ENCODE assay signal across 9 cellular contexts in the genomic region with DNA sequence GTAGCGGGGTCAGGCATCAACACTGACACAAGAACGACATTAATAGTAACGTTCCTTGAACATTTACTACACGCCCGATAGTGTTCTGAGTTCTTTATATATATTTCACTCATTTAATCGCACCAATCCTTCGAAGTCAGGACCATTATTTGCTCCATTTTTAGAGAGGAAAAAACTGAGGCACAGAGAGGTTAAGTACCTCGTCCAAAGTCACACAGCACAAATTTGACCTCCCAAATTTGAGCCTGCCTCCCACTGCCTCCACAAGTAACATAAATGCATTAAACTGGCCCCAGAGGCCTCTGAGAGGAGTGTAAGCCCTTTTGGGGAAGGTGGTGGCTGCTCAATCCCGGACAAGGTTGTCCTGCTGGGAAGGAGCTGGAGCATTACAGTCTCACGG. TPM values are rescaled to one million over a fixed set of nuclear protein-coding genes. Genes with fewer than 3 reads are reported as not detected.
DNase-seq lines count a peak whose midpoint lies in the region; ATAC-seq and TF ChIP-seq lines count a peak whose summit lies in the region.
"Had no signal": no experiment of that assay in that cellular context is flagged by ENCODE, and none has a peak within 500 bp of the region (broad histone marks: within the 10 kb centered on the region; RNA-seq: fewer than 3 reads in every experiment).

No MANE protein-coding gene starts in this region.

- no peak for TF ChIP-seq CTCF in left lung (IDR thresholded peaks at IDR 0.05)

- CTCF ChIA-PET in activated CD8-positive, alpha-beta memory T cell treated with anti-CD3 and anti-CD28 coated beads, Interleukin-2, amount 10 ng/mL, durations not matched to agents 7 days and 5 days (lab: Charles Lee) = interaction anchor here (1.2 to 22.1 kb wide), 3 partner anchors 9 to 23 kb away, joined by 3 to 405 read pairs (median 4); a partner anchor contains a TSS

- peaks cover 74% of the 10 kb centered on the region for H3K4me1 Mint-ChIP-seq in activated CD8-positive, alpha-beta memory T cell treated with anti-CD3 and anti-CD28 coated beads, Interleukin-2, amount 10 ng/mL, durations not matched to agents 7 days and 5 days
- H3K4me1 Mint-ChIP-seq in activated naive CD8-positive, alpha-beta T cell treated with anti-CD3 and anti-CD28 coated beads for 36 hours = peaks cover 71% of the 10 kb centered on the region

- H3K36me3 ChIP-seq in left lung = peaks cover 0 to 20% of the 10 kb centered on the region in 2 donors
- peaks cover 0 to 8% (median 2%) of the 10 kb centered on the region in 5 donors for H3K36me3 ChIP-seq in subcutaneous abdominal adipose tissue (ENCODE audit: control insufficient read depth in 5 of 5, insufficient read depth in 5 of 5, low read length in 5 of 5)

- peak overlapping the region in 1 of 2 donors; percentile 71 for H3K27ac ChIP-seq in left lung
- no peak overlapping the region for H3K27ac ChIP-seq in subcutaneous abdominal adipose tissue (ENCODE audit: low read depth, low read length)

- H3K9me3 Mint-ChIP-seq in activated CD8-positive, alpha-beta memory T cell treated with anti-CD3 and anti-CD28 coated beads, Interleukin-2, amount 10 ng/mL, durations not matched to agents 7 days and 5 days (ENCODE audit: low read depth) = no peaks in the 10 kb centered on the region
- no peaks in the 10 kb centered on the region for H3K9me3 Mint-ChIP-seq in activated naive CD8-positive, alpha-beta T cell treated with anti-CD3 and anti-CD28 coated beads for 36 hours

- H3K36me3 Mint-ChIP-seq in activated CD8-positive, alpha-beta memory T cell treated with anti-CD3 and anti-CD28 coated beads, Interleukin-2, amount 10 ng/mL, durations not matched to agents 7 days and 5 days = peaks cover 31% of the 10 kb centered on the region
- H3K36me3 Mint-ChIP-seq in activated naive CD8-positive, alpha-beta T cell treated with anti-CD3 and anti-CD28 coated beads for 36 hours = peaks cover 11% of the 10 kb centered on the region

- DNase-seq in activated CD8-positive, alpha-beta memory T cell treated with anti-CD3 and anti-CD28 coated beads, Interleukin-2, amount 10 ng/mL, durations not matched to agents 7 days and 5 days = no peak
- DNase-seq in activated CD8-positive, alpha-beta memory T cell treated with anti-CD3 and anti-CD28 coated beads for 24 hours = no peak
- DNase-seq in activated naive CD8-positive, alpha-beta T cell treated with anti-CD3 and anti-CD28 coated beads for 36 hours = no peak
- DNase-seq in left lung (no peak), NCI-H2171 (lab: John Stamatoyannopoulos, UW) (no peak), NCI-H1436 treated with DMSO at 0.1 percent for 48 hours (lab: John Stamatoyannopoulos, UW) (no peak)

- peak overlapping the region; percentile 74 for H3K4me3 Mint-ChIP-seq in activated CD8-positive, alpha-beta memory T cell treated with anti-CD3 and anti-CD28 coated beads, Interleukin-2, amount 10 ng/mL, durations not matched to agents 7 days and 5 days
- H3K4me3 Mint-ChIP-seq in activated naive CD8-positive, alpha-beta T cell treated with anti-CD3 and anti-CD28 coated beads for 36 hours = peak overlapping the region; percentile 29

- H3K27ac Mint-ChIP-seq in activated CD8-positive, alpha-beta memory T cell treated with anti-CD3 and anti-CD28 coated beads, Interleukin-2, amount 10 ng/mL, durations not matched to agents 7 days and 5 days = no peak overlapping the region
- peak overlapping the region; percentile 20 for H3K27ac Mint-ChIP-seq in activated naive CD8-positive, alpha-beta T cell treated with anti-CD3 and anti-CD28 coated beads for 36 hours

- H3K4me1 ChIP-seq in left lung (peaks cover 13 to 83% of the 10 kb centered on the region in 2 donors), subcutaneous abdominal adipose tissue (ENCODE audit: control insufficient read depth in 5 of 5, insufficient read depth in 5 of 5, low read length in 5 of 5) (peaks cover 0 to 55% (median 31%) of the 10 kb centered on the region in 5 donors)

- no peaks in the 10 kb centered on the region for H3K27me3 Mint-ChIP-seq in activated CD8-positive, alpha-beta memory T cell treated with anti-CD3 and anti-CD28 coated beads, Interleukin-2, amount 10 ng/mL, durations not matched to agents 7 days and 5 days
- H3K27me3 Mint-ChIP-seq in activated naive CD8-positive, alpha-beta T cell treated with anti-CD3 and anti-CD28 coated beads for 36 hours = no peaks in the 10 kb centered on the region

- no peak for ATAC-seq in activated CD8-positive, alpha-beta memory T cell treated with anti-CD3 and anti-CD28 coated beads, Interleukin-2, amount 10 ng/mL, durations not matched to agents 7 days and 5 days
- ATAC-seq in left lung (no peak), GM19395 (IDR thresholded peaks at IDR 0.05; ENCODE audit: unreplicated experiment) (no peak)

- intact Hi-C loops in left lung (cut with DNase I) = no loop called here

- H3K9me3 ChIP-seq in left lung = no peaks in the 10 kb centered on the region
- H3K9me3 ChIP-seq in subcutaneous abdominal adipose tissue (ENCODE audit: control insufficient read depth in 5 of 5, low read length in 5 of 5) = no peaks in the 10 kb centered on the region

- H3K27me3 ChIP-seq in left lung = no peaks in the 10 kb centered on the region
- H3K27me3 ChIP-seq in subcutaneous abdominal adipose tissue (ENCODE audit: control insufficient read depth in 5 of 5, insufficient read depth in 4 of 5, low read length in 5 of 5) = peaks cover 0 to 9% (median 2%) of the 10 kb centered on the region in 5 donors

- H3K4me3 ChIP-seq in left lung (peak overlapping the region; percentile 26 to 45), subcutaneous abdominal adipose tissue (ENCODE audit: low read depth in 1 of 5, low read length in 5 of 5) (peak overlapping the region in 3 of 5 donors; percentile 18 to 63 (median 49))

- H3K9ac ChIP-seq in subcutaneous abdominal adipose tissue (ENCODE audit: low read length in 5 of 5) = no peak overlapping the region

RNA-seq across cellular contexts. Expression of a gene that starts 5.8 kb away (rescaled TPM):
- 10 to 100 TPM; 52.3 to 93.0 TPM for total RNA-seq in activated CD8-positive, alpha-beta memory T cell treated with anti-CD3 and anti-CD28 coated beads, Interleukin-2, amount 10 ng/mL, durations not matched to agents 7 days and 5 days
- total RNA-seq in activated naive CD8-positive, alpha-beta T cell treated with anti-CD3 and anti-CD28 coated beads for 36 hours = 10 to 100 TPM; 38.9 to 41.2 TPM
- 10 to 100 TPM; 14.2 to 28.2 TPM for total RNA-seq in left lung

RNA-seq across cellular contexts. Expression of a gene that starts 12.1 kb away (rescaled TPM):
- 100 to 1,000 TPM; 133 to 140 TPM for total RNA-seq in activated CD8-positive, alpha-beta memory T cell treated with anti-CD3 and anti-CD28 coated beads, Interleukin-2, amount 10 ng/mL, durations not matched to agents 7 days and 5 days
- total RNA-seq in activated naive CD8-positive, alpha-beta T cell treated with anti-CD3 and anti-CD28 coated beads for 36 hours = 10 to 100 TPM; 91.5 to 92.1 TPM
- 100 to 1,000 TPM; 133 to 155 TPM for total RNA-seq in left lung

RNA-seq across cellular contexts. Expression of a gene that starts 20.7 kb away (rescaled TPM):
- under 1 TPM; 0.19 to 0.85 TPM for total RNA-seq in activated CD8-positive, alpha-beta memory T cell treated with anti-CD3 and anti-CD28 coated beads, Interleukin-2, amount 10 ng/mL, durations not matched to agents 7 days and 5 days
- total RNA-seq in activated naive CD8-positive, alpha-beta T cell treated with anti-CD3 and anti-CD28 coated beads for 36 hours = not detected
- total RNA-seq in left lung = not detected
- total RNA-seq: T-helper 1 cell treated with Interleukin-12 subunit alpha and Interleukin-12 subunit beta and Interleukin-4 antibody, amounts not matched to agents 30 ng/mL and 1 ng/mL, for 36 hours had no signal

RNA-seq across cellular contexts. Expression of a gene that starts 36.9 kb away (rescaled TPM):
- not detected for total RNA-seq in activated CD8-positive, alpha-beta memory T cell treated with anti-CD3 and anti-CD28 coated beads, Interleukin-2, amount 10 ng/mL, durations not matched to agents 7 days and 5 days
- not detected for total RNA-seq in activated naive CD8-positive, alpha-beta T cell treated with anti-CD3 and anti-CD28 coated beads for 36 hours
- total RNA-seq in left lung = not detected
- total RNA-seq: T-helper 1 cell treated with Interleukin-12 subunit alpha and Interleukin-12 subunit beta and Interleukin-4 antibody, amounts not matched to agents 30 ng/mL and 1 ng/mL, for 36 hours had no signal

RNA-seq across cellular contexts. Expression of a gene that starts 45.8 kb away (rescaled TPM):
- 1 to 10 TPM; 1.3 to 2.2 TPM for total RNA-seq in activated CD8-positive, alpha-beta memory T cell treated with anti-CD3 and anti-CD28 coated beads, Interleukin-2, amount 10 ng/mL, durations not matched to agents 7 days and 5 days
- total RNA-seq in activated naive CD8-positive, alpha-beta T cell treated with anti-CD3 and anti-CD28 coated beads for 36 hours = 1 to 10 TPM; 5.6 TPM
- 1 to 10 TPM in 1 of 2 donors, under 1 TPM in 1; 0.63 to 1.1 TPM for total RNA-seq in left lung
